Comparison of ENCODE assay signal across 1 cellular context in the genomic region with DNA sequence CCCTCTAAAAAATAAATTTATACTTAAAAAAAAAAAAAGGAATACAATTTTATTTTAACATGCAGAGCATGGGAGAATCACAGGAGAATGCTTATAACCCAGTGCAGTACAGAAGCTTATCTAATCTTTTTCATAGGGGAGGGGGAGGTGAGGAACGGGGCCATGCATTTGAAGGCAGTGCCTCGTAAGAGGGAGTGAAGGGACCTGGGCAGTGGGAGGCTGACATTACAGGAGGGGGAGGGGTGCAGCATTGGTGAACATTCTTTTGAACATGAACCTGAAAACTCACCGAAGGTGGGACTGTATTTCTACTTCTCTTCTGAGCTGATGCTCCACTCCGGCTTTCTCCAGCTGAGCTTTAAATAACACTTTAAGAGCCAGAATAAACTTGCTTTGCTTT.
TF ChIP-seq lines count a peak whose summit lies in the region.

No MANE protein-coding gene starts in this region.

TF ChIP-seq in K562, 482 proteins besides CTCF, POLR2A, EP300 and RAD21:
- no peak for TF ChIP-seq ZNF707 (CRISPR knock-in tag; conservative IDR thresholded peaks at IDR 0.05)
- TF ChIP-seq, protein P1, sequence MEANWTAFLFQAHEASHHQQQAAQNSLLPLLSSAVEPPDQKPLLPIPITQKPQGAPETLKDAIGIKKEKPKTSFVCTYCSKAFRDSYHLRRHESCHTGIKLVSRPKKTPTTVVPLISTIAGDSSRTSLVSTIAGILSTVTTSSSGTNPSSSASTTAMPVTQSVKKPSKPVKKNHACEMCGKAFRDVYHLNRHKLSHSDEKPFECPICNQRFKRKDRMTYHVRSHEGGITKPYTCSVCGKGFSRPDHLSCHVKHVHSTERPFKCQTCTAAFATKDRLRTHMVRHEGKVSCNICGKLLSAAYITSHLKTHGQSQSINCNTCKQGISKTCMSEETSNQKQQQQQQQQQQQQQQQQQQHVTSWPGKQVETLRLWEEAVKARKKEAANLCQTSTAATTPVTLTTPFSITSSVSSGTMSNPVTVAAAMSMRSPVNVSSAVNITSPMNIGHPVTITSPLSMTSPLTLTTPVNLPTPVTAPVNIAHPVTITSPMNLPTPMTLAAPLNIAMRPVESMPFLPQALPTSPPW (CRISPR knock-in tag; IDR thresholded peaks at IDR 0.05) = peak; percentile 40
- 0 out of 2 replicates have a peak, but pooled peaks have one; percentile 3 for TF ChIP-seq CBFA2T3 (IDR thresholded peaks at IDR 0.05)
- TF ChIP-seq DPF2 (IDR thresholded peaks at IDR 0.05) = peak; percentile 18; the same call in 1 of the 2 replicates
- TF ChIP-seq MTA2 (IDR thresholded peaks at IDR 0.05; ENCODE audit: low read depth) = no peak
